In genomic region chr6:3310710-3311109, GRCh38 we compare ENCODE assay signal across 1 cellular context.
TF ChIP-seq lines count a peak whose summit lies in the region.

No MANE protein-coding gene starts in this region.

TF ChIP-seq in SK-N-SH, 30 proteins besides CTCF, POLR2A, EP300 and RAD21:
- no peak for TF ChIP-seq PBX3 (IDR thresholded peaks at IDR 0.05)
